ENCODE assay signal across 8 cellular contexts in the genomic region with DNA sequence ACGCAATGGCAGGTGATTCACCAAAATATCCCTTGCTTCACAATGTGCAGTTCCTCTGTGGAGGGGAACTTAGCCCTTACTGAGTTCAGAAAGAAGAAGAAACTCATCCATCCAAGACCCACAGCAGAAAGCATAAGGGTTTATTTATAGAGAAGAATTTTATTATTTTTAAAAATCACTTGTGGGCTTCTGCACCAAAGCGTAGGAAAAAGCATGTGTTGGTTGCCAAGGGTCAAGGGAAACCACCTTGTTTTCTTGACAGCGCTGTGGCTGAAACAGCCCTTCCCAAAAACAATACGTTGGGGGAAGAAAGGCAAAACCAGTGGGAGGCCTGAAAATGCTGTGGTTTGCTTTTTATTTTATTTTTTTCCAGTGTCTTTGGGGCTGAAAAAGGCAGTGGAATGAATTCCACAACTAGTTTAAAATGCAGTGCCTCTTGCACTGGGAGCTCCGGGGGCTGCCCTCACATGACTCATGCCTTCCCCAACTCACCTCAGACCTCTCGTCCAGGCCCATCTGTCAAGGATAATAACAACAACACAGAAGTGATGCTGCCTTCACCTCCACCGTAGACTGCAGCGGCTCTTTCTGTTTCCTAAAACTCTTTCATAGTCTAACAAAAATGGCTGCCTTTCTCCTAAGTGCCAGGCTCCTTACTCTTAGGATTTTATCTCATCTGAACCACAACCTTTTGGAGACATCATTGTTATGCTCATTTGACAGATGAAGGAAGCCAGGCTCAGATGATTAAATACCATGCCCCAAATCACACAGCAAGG.
A peak's percentile ranks its signal among the peaks of the same experiment; 100 is the strongest.
DNase-seq lines count a peak whose midpoint lies in the region; ATAC-seq and TF ChIP-seq lines count a peak whose summit lies in the region.

No MANE protein-coding gene starts in this region.

- 74% methylated on average over 8 of the region's 8 CpGs for WGBS in thymus

- no peaks in the 10 kb centered on the region for H3K4me1 ChIP-seq in thymus (ENCODE audit: control insufficient read depth, insufficient read depth, low read length)

- peak; percentile 68 to 74 for ATAC-seq in activated T-cell treated with anti-CD3 and anti-CD28 coated beads, Interleukin-2, amount 50 U/mL, for 4 hours
- peak; percentile 42 for ATAC-seq in HG03378 (IDR thresholded peaks at IDR 0.05; ENCODE audit: unreplicated experiment)

- no peak overlapping the region for H3K4me3 Mint-ChIP-seq in activated T-cell treated with anti-CD3 and anti-CD28 coated beads, Interleukin-2, amount 50 U/mL, for 4 hours

- peaks cover 45% of the 10 kb centered on the region for H3K4me1 Mint-ChIP-seq in activated T-cell treated with anti-CD3 and anti-CD28 coated beads, Interleukin-2, amount 50 U/mL, for 4 hours (ENCODE audit: low read depth)

- H3K36me3 Mint-ChIP-seq in activated T-cell treated with anti-CD3 and anti-CD28 coated beads, Interleukin-2, amount 50 U/mL, for 4 hours (ENCODE audit: insufficient read depth): no peaks in the 10 kb centered on the region

- no peaks in the 10 kb centered on the region for H3K27me3 ChIP-seq in thymus (ENCODE audit: control insufficient read depth, insufficient read depth)
- no peaks in the 10 kb centered on the region for H3K27me3 ChIP-seq in H7 (ENCODE audit: control insufficient read depth, insufficient read depth, low read length)

- TF ChIP-seq CTCF in choroid plexus epithelial cell (conservative IDR thresholded peaks at IDR 0.05; ENCODE audit: low read depth, low read length): no peak

- no peaks in the 10 kb centered on the region for H3K27me3 Mint-ChIP-seq in activated T-cell treated with anti-CD3 and anti-CD28 coated beads, Interleukin-2, amount 50 U/mL, for 4 hours (ENCODE audit: low read depth)

- no peaks in the 10 kb centered on the region for H3K9me3 Mint-ChIP-seq in activated T-cell treated with anti-CD3 and anti-CD28 coated beads, Interleukin-2, amount 50 U/mL, for 4 hours

- no peak for DNase-seq in activated T-cell treated with anti-CD3 and anti-CD28 coated beads, Interleukin-2, amount 50 U/mL, for 4 hours
- DNase-seq in activated T-cell treated with anti-CD3 and anti-CD28 coated beads for 4 hours (no peak), choroid plexus epithelial cell (ENCODE audit: low read depth) (peak; percentile 89), mucosa of gallbladder (ENCODE audit: low spot score) (no peak), NCI-H1092 (lab: John Stamatoyannopoulos, UW) (no peak), H7 (no peak)

- H3K9me3 ChIP-seq in thymus (ENCODE audit: control insufficient read depth): no peaks in the 10 kb centered on the region

- H3K4me3 ChIP-seq in choroid plexus epithelial cell (ENCODE audit: low read depth, low read length) (no peak overlapping the region), thymus (ENCODE audit: low read length) (no peak overlapping the region), H7 (ENCODE audit: insufficient read depth, low read depth, low read length) (no peak overlapping the region)

- H3K27ac ChIP-seq in thymus (ENCODE audit: low read depth): peak overlapping the region; percentile 11

- no peaks in the 10 kb centered on the region for H3K36me3 ChIP-seq in thymus (ENCODE audit: control insufficient read depth, insufficient read depth)
- H3K36me3 ChIP-seq in H7 (replicated peaks; ENCODE audit: control insufficient read depth, insufficient read depth, low read length): no peaks in the 10 kb centered on the region
